ENCODE assay signal across 1 cellular context in the genomic region with DNA sequence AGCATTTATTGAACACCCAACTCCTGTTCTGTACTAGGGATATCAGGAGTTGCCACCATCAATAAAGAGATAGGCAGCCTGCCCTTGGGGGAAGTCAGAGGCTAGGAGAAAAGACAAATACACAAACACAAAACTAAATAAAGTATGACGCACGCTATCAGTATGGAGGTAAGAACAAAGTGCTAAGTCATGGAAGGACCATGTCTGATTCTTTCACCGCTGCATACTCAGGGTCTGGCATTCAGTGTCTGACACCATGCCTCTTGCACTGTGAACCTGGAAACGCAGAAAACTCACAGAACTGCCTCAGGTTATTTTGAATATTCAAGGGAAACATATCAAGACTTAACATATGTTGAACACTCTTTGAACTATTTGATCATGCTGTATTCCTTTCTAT.
TF ChIP-seq lines count a peak whose summit lies in the region.

No MANE protein-coding gene starts in this region.

TF ChIP-seq in GM23338, 12 proteins besides CTCF, POLR2A, EP300 and RAD21 (continued from another document):
- no peak for TF ChIP-seq NANOG (IDR thresholded peaks at IDR 0.05; ENCODE audit: borderline replicate concordance)
- TF ChIP-seq JUNB (IDR thresholded peaks at IDR 0.05; ENCODE audit: unreplicated experiment) = no peak
- TF ChIP-seq EZH2 (IDR thresholded peaks at IDR 0.05; ENCODE audit: low read depth, unreplicated experiment) = no peak
- TF ChIP-seq, protein P1, sequence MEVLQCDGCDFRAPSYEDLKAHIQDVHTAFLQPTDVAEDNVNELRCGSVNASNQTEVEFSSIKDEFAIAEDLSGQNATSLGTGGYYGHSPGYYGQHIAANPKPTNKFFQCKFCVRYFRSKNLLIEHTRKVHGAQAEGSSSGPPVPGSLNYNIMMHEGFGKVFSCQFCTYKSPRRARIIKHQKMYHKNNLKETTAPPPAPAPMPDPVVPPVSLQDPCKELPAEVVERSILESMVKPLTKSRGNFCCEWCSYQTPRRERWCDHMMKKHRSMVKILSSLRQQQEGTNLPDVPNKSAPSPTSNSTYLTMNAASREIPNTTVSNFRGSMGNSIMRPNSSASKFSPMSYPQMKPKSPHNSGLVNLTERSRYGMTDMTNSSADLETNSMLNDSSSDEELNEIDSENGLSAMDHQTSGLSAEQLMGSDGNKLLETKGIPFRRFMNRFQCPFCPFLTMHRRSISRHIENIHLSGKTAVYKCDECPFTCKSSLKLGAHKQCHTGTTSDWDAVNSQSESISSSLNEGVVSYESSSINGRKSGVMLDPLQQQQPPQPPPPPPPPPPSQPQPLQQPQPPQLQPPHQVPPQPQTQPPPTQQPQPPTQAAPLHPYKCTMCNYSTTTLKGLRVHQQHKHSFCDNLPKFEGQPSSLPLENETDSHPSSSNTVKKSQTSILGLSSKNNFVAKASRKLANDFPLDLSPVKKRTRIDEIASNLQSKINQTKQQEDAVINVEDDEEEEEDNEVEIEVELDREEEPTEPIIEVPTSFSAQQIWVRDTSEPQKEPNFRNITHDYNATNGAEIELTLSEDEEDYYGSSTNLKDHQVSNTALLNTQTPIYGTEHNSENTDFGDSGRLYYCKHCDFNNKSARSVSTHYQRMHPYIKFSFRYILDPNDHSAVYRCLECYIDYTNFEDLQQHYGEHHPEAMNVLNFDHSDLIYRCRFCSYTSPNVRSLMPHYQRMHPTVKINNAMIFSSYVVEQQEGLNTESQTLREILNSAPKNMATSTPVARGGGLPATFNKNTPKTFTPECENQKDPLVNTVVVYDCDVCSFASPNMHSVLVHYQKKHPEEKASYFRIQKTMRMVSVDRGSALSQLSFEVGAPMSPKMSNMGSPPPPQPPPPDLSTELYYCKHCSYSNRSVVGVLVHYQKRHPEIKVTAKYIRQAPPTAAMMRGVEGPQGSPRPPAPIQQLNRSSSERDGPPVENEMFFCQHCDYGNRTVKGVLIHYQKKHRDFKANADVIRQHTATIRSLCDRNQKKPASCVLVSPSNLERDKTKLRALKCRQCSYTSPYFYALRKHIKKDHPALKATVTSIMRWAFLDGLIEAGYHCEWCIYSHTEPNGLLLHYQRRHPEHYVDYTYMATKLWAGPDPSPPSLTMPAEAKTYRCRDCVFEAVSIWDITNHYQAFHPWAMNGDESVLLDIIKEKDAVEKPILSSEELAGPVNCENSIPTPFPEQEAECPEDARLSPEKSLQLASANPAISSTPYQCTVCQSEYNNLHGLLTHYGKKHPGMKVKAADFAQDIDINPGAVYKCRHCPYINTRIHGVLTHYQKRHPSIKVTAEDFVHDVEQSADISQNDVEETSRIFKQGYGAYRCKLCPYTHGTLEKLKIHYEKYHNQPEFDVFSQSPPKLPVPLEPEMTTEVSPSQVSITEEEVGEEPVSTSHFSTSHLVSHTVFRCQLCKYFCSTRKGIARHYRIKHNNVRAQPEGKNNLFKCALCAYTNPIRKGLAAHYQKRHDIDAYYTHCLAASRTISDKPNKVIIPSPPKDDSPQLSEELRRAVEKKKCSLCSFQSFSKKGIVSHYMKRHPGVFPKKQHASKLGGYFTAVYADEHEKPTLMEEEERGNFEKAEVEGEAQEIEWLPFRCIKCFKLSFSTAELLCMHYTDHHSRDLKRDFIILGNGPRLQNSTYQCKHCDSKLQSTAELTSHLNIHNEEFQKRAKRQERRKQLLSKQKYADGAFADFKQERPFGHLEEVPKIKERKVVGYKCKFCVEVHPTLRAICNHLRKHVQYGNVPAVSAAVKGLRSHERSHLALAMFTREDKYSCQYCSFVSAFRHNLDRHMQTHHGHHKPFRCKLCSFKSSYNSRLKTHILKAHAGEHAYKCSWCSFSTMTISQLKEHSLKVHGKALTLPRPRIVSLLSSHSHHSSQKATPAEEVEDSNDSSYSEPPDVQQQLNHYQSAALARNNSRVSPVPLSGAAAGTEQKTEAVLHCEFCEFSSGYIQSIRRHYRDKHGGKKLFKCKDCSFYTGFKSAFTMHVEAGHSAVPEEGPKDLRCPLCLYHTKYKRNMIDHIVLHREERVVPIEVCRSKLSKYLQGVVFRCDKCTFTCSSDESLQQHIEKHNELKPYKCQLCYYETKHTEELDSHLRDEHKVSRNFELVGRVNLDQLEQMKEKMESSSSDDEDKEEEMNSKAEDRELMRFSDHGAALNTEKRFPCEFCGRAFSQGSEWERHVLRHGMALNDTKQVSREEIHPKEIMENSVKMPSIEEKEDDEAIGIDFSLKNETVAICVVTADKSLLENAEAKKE (CRISPR knock-in tag; IDR thresholded peaks at IDR 0.05) = no peak
- no peak for TF ChIP-seq ZNF331 (CRISPR knock-in tag; IDR thresholded peaks at IDR 0.05; ENCODE audit: low read depth)
- TF ChIP-seq EZH2phosphoT487 (IDR thresholded peaks at IDR 0.05; ENCODE audit: unreplicated experiment) = no peak
- TF ChIP-seq POLR2AphosphoS5 (IDR thresholded peaks at IDR 0.05; ENCODE audit: low read depth) = no peak
